Comparison of ENCODE assay signal across 19 cellular contexts in genomic region chr12:79439179-79439825, GRCh38.
A peak's percentile ranks its signal among the peaks of the same experiment; 100 is the strongest.
DNase-seq lines count a peak whose midpoint lies in the region; ATAC-seq, FAIRE-seq and TF ChIP-seq lines count a peak whose summit lies in the region.
"Had no signal": no experiment of that assay in that cellular context is flagged by ENCODE, and none has a peak within 500 bp of the region (broad histone marks: within the 10 kb centered on the region; RNA-seq: fewer than 3 reads in every experiment).

No MANE protein-coding gene starts in this region.

- peak overlapping the region; percentile 5 for H2AFZ ChIP-seq in endothelial cell of umbilical vein (ENCODE audit: low read depth, low read length)

- H3K27ac ChIP-seq in endothelial cell of umbilical vein (ENCODE audit: insufficient read depth, low read depth, low read length) (peak overlapping the region; percentile 34), dorsolateral prefrontal cortex (peak overlapping the region in 13 of 59 donors; percentile 3 to 47 (median 21))
- H3K27ac ChIP-seq: SK-N-MC had no signal

- H3K4me2 ChIP-seq in endothelial cell of umbilical vein (ENCODE audit: insufficient read depth, low read length) = peak overlapping the region; percentile 56

- H3K9me3 ChIP-seq in endothelial cell of umbilical vein (replicated peaks; ENCODE audit: control insufficient read depth, insufficient read depth, low read length) (no peaks in the 10 kb centered on the region), mucosa of descending colon (no peaks in the 10 kb centered on the region)
- H3K9me3 ChIP-seq: Caco-2 had no signal

- intact Hi-C loops in endothelial cell of umbilical vein (cut with micrococcal nuclease) = no loop called here
- intact Hi-C loops in mucosa of descending colon (cut with DNase I, micrococcal nuclease) = no loop called here
- intact Hi-C loops in dorsolateral prefrontal cortex (cut with DNase I) = no loop called here

- CTCF ChIA-PET in endothelial cell of umbilical vein (lab: Charles Lee) = interaction anchor here (0.9 to 1.6 kb wide), 8 partner anchors 10 to 108 kb away, joined by 3 to 4 read pairs (median 4); no protein-coding TSS in a partner anchor

- no peak for TF ChIP-seq CTCF in endothelial cell of umbilical vein (IDR thresholded peaks at IDR 0.05; ENCODE audit: extremely low read depth in 1 of 2, insufficient read depth in 1 of 2, low read depth in 1 of 2, low read length in 2 of 2)
- no peak for TF ChIP-seq CTCF in mucosa of descending colon (IDR thresholded peaks at IDR 0.05)
- no peak for TF ChIP-seq CTCF in dorsolateral prefrontal cortex (IDR thresholded peaks at IDR 0.05 in 54 of 56, conservative IDR thresholded peaks at IDR 0.05 in 2 of 56; ENCODE audit: low read depth in 1 of 56, partially characterized antibody in 56 of 56)

- BruUV-seq in endothelial cell of umbilical vein (replicated peaks; lab: Mats Ljungman, UMichigan) = TSS peak; percentile 87

- no peak overlapping the region for H3K9ac ChIP-seq in endothelial cell of umbilical vein (replicated peaks; ENCODE audit: extremely low read depth, insufficient read depth, low read length)

- H3K9me1 ChIP-seq in endothelial cell of umbilical vein (replicated peaks; ENCODE audit: control insufficient read depth, extremely low read depth, insufficient read depth, low read length) = no peaks in the 10 kb centered on the region

- no peak for TF ChIP-seq POLR2A in endothelial cell of umbilical vein (IDR thresholded peaks at IDR 0.05; ENCODE audit: low read depth, low read length)

- POLR2A ChIA-PET in endothelial cell of umbilical vein (lab: Charles Lee) = no interaction called here

- dilution Hi-C loops in endothelial cell of umbilical vein (cut with MboI; ENCODE audit: extremely low pct_ligation_motif_present, low sequenced_read_pairs) = no loop called here

- H3K36me3 ChIP-seq in endothelial cell of umbilical vein (ENCODE audit: control insufficient read depth in 2 of 2, extremely low read depth in 1 of 2, insufficient read depth in 2 of 2, low read length in 2 of 2) (no peaks in the 10 kb centered on the region), mucosa of descending colon (ENCODE audit: low read depth) (no peaks in the 10 kb centered on the region)

- peaks cover 24% of the 10 kb centered on the region for H3K4me1 ChIP-seq in endothelial cell of umbilical vein (ENCODE audit: control insufficient read depth, extremely low read depth, insufficient read depth, low read length)
- H3K4me1 ChIP-seq in mucosa of descending colon (ENCODE audit: low read depth) = peaks cover 3% of the 10 kb centered on the region

- H3K27me3 ChIP-seq in endothelial cell of umbilical vein (ENCODE audit: control insufficient read depth in 2 of 2, insufficient read depth in 2 of 2, low read length in 2 of 2) (no peaks in the 10 kb centered on the region), dorsolateral prefrontal cortex (no peaks in the 10 kb centered on the region)

- no peaks in the 10 kb centered on the region for H3K79me2 ChIP-seq in endothelial cell of umbilical vein (ENCODE audit: control insufficient read depth, insufficient read depth, low read length)

- H4K20me1 ChIP-seq in endothelial cell of umbilical vein (replicated peaks; ENCODE audit: control insufficient read depth, extremely low read depth, insufficient read depth, low read length) = no peaks in the 10 kb centered on the region

- no peak overlapping the region for H3K4me3 ChIP-seq in endothelial cell of umbilical vein (replicated peaks in 1 of 3; ENCODE audit: insufficient read depth in 1 of 3, low read depth in 1 of 3, low read length in 3 of 3)
- H3K4me3 ChIP-seq in mucosa of descending colon = no peak overlapping the region
- H3K4me3 ChIP-seq in dorsolateral prefrontal cortex = no peak overlapping the region
- H3K4me3 ChIP-seq: SK-N-MC had no signal

- ATAC-seq in mucosa of descending colon = peak; percentile 36
- ATAC-seq in GM18502 (IDR thresholded peaks at IDR 0.05; ENCODE audit: poor library complexity, unreplicated experiment) = no peak
- ATAC-seq: PC-3 had no signal

- FAIRE-seq in RCC 7860 (lab: Jason Lieb, UNC) (peak; percentile 92), endothelial cell of umbilical vein (lab: Jason Lieb, UNC) (peak; percentile 85)
- FAIRE-seq: GM19239 had no signal

- DNase-seq in RCC 7860 (ENCODE audit: low spot score) (peak; percentile 69), endothelial cell of umbilical vein (ENCODE audit: low read depth, low spot score) (peak; percentile 87), mucosa of descending colon (no peak), H4 (ENCODE audit: low spot score) (no peak), dorsolateral prefrontal cortex (no peak), SIG-M5 (lab: John Stamatoyannopoulos, UW) (no peak)
- DNase-seq: Caco-2; CD4-positive, CD25-positive, alpha-beta regulatory T cell; H9; KBM-7; NCI-H1436; NCI-H2029 treated with DMSO at 0.1 percent for 48 hours; NCI-H2171 treated with DMSO at 0.1 percent for 48 hours; NCI-H446 treated with DMSO at 0.1 percent for 48 hours; NCI-H748 treated with DMSO at 0.1 percent for 48 hours had no signal

TF ChIP-seq in endothelial cell of umbilical vein, 7 proteins besides CTCF, POLR2A, EP300 and RAD21:
- peak; percentile 56 for TF ChIP-seq FOS (IDR thresholded peaks at IDR 0.05; ENCODE audit: borderline replicate concordance, insufficient read depth, low read length)
- TF ChIP-seq MYC (IDR thresholded peaks at IDR 0.05; ENCODE audit: low read depth, low read length) = no peak
- peak; percentile 49 for TF ChIP-seq GATA2 (IDR thresholded peaks at IDR 0.05; ENCODE audit: insufficient read depth, insufficient read length, low read depth, low read length)
- TF ChIP-seq POLR2AphosphoS5 (IDR thresholded peaks at IDR 0.05; ENCODE audit: insufficient read depth, low read depth, low read length) = peak; percentile 33
- no peak for TF ChIP-seq EZH2 (IDR thresholded peaks at IDR 0.05; ENCODE audit: borderline replicate concordance, low read depth, low read length, severe bottlenecking)
- TF ChIP-seq MAX (IDR thresholded peaks at IDR 0.05; ENCODE audit: insufficient read depth, insufficient read length) = no peak
- peak; percentile 17 for TF ChIP-seq JUN (IDR thresholded peaks at IDR 0.05; ENCODE audit: borderline replicate concordance, insufficient read depth, insufficient read length, low read depth)

Comparison
In these comparisons a context has a peak if more than half of its experiments do, and no peak if none do; other contexts are left out.
1. DNase-seq: peak in RCC 7860 (single experiment) and endothelial cell of umbilical vein (single experiment); none in mucosa of descending colon (0 of 3), H4 (single experiment), dorsolateral prefrontal cortex (0 of 10) and SIG-M5 (single experiment).